9 cellular contexts compared by ENCODE assay signal in genomic region chr2:157363612-157364101, GRCh38. TPM values are rescaled to one million over a fixed set of nuclear protein-coding genes. Genes with fewer than 3 reads are reported as not detected.
DNase-seq lines count a peak whose midpoint lies in the region; ATAC-seq and TF ChIP-seq lines count a peak whose summit lies in the region.
"Had no signal": no experiment of that assay in that cellular context is flagged by ENCODE, and none has a peak within 500 bp of the region (broad histone marks: within the 10 kb centered on the region; RNA-seq: fewer than 3 reads in every experiment).

No MANE protein-coding gene starts in this region.

- no peaks in the 10 kb centered on the region for H3K9me3 ChIP-seq in osteoblast (ENCODE audit: low read depth, low read length)

- intact Hi-C loops in activated CD4-positive, alpha-beta T cell treated with anti-CD3 and anti-CD28 coated beads, Interleukin-2, amount 10 ng/mL, durations not matched to agents 24 days and 14 days (cut with micrococcal nuclease), result no loop called here

- ATAC-seq in HG02623 (IDR thresholded peaks at IDR 0.05; ENCODE audit: unreplicated experiment), result peak; percentile 43

- peaks cover 60% of the 10 kb centered on the region for H3K36me3 Mint-ChIP-seq in activated CD4-positive, alpha-beta T cell treated with anti-CD3 and anti-CD28 coated beads, Interleukin-2, amount 10 ng/mL, durations not matched to agents 24 days and 14 days (ENCODE audit: low read depth)

- no peaks in the 10 kb centered on the region for H3K27me3 ChIP-seq in osteoblast (ENCODE audit: insufficient read depth, low read length)

- no peak for DNase-seq in activated CD4-positive, alpha-beta T cell treated with anti-CD3 and anti-CD28 coated beads, Interleukin-2, amount 10 ng/mL, durations not matched to agents 24 days and 14 days
- DNase-seq in activated CD4-positive, alpha-beta T cell treated with anti-CD3 and anti-CD28 coated beads for 48 hours, result no peak
- DNase-seq in NCI-H226 (peak; percentile 19), osteoblast (ENCODE audit: insufficient read length, low spot score, missing footprints) (peak; percentile 32), ureter (ENCODE audit: low spot score) (no peak), SIG-M5 treated with dmso at 0.1 percent for 504 hours (lab: John Stamatoyannopoulos, UW; ENCODE audit: unreplicated experiment) (no peak), NCI-H2081 (lab: John Stamatoyannopoulos, UW) (no peak)

- H3K27ac ChIP-seq in osteoblast (ENCODE audit: low read depth, low read length), result peak overlapping the region; percentile 36

- H3K4me1 ChIP-seq in osteoblast (ENCODE audit: insufficient read depth, low read length), result peaks cover 11% of the 10 kb centered on the region

- no peak overlapping the region for H2AFZ ChIP-seq in osteoblast (ENCODE audit: low read length)

- no peak overlapping the region for H3K4me2 ChIP-seq in osteoblast (ENCODE audit: insufficient read depth, low read length)

- H3K27ac Mint-ChIP-seq in activated CD4-positive, alpha-beta T cell treated with anti-CD3 and anti-CD28 coated beads, Interleukin-2, amount 10 ng/mL, durations not matched to agents 24 days and 14 days, result peak overlapping the region; percentile 58
- H3K27ac Mint-ChIP-seq: dendritic cell treated with granulocyte-macrophage colony-stimulating factor and Interleukin-4, amounts not matched to agents 40 ng/mL and 50 ng/mL, for 4 days had no signal

- no peak overlapping the region for H3K4me3 ChIP-seq in osteoblast (ENCODE audit: insufficient read depth, low read length)

- peaks cover 14% of the 10 kb centered on the region for H3K4me1 Mint-ChIP-seq in activated CD4-positive, alpha-beta T cell treated with anti-CD3 and anti-CD28 coated beads, Interleukin-2, amount 10 ng/mL, durations not matched to agents 24 days and 14 days

- no peaks in the 10 kb centered on the region for H4K20me1 ChIP-seq in osteoblast (ENCODE audit: insufficient read depth, low read length)

- no peaks in the 10 kb centered on the region for H3K79me2 ChIP-seq in osteoblast (ENCODE audit: insufficient read depth, low read length)

- H3K4me3 Mint-ChIP-seq in activated CD4-positive, alpha-beta T cell treated with anti-CD3 and anti-CD28 coated beads, Interleukin-2, amount 10 ng/mL, durations not matched to agents 24 days and 14 days, result no peak overlapping the region
- H3K4me3 Mint-ChIP-seq: dendritic cell treated with granulocyte-macrophage colony-stimulating factor and Interleukin-4, amounts not matched to agents 40 ng/mL and 50 ng/mL, for 4 days had no signal

- peaks cover 41% of the 10 kb centered on the region for H3K9me3 Mint-ChIP-seq in activated CD4-positive, alpha-beta T cell treated with anti-CD3 and anti-CD28 coated beads, Interleukin-2, amount 10 ng/mL, durations not matched to agents 24 days and 14 days

- no peak for TF ChIP-seq CTCF in osteoblast (IDR thresholded peaks at IDR 0.05; ENCODE audit: extremely low read depth, low read depth, low read length)

- no peaks in the 10 kb centered on the region for H3K36me3 ChIP-seq in osteoblast (ENCODE audit: insufficient read depth, low read length)

- H3K27me3 Mint-ChIP-seq in activated CD4-positive, alpha-beta T cell treated with anti-CD3 and anti-CD28 coated beads, Interleukin-2, amount 10 ng/mL, durations not matched to agents 24 days and 14 days, result no peaks in the 10 kb centered on the region
- H3K27me3 Mint-ChIP-seq: dendritic cell treated with granulocyte-macrophage colony-stimulating factor and Interleukin-4, amounts not matched to agents 40 ng/mL and 50 ng/mL, for 4 days had no signal

RNA-seq across cellular contexts. Expression of gene ERMN, which starts 38.0 kb away (rescaled TPM):
- total RNA-seq in activated CD4-positive, alpha-beta T cell treated with anti-CD3 and anti-CD28 coated beads, Interleukin-2, amount 10 ng/mL, durations not matched to agents 24 days and 14 days, result 1.4 and 1.6 TPM in 2 replicates
- total RNA-seq in osteoblast, result 1.4 and 2.7 TPM in 2 replicates
- 0.70 TPM for total RNA-seq in ureter

Comparison
In these comparisons a context has a peak if more than half of its experiments do, and no peak if none do; other contexts are left out.
1. DNase-seq: peak in NCI-H226 (single experiment) and osteoblast (single experiment); none in activated CD4-positive, alpha-beta T cell treated with anti-CD3 and anti-CD28 coated beads, Interleukin-2, amount 10 ng/mL, durations not matched to agents 24 days and 14 days (single experiment), activated CD4-positive, alpha-beta T cell treated with anti-CD3 and anti-CD28 coated beads for 48 hours (single experiment), ureter (single experiment), SIG-M5 treated with dmso at 0.1 percent for 504 hours (single experiment) and NCI-H2081 (0 of 2).